1 cellular context compared by ENCODE assay signal in the genomic region with DNA sequence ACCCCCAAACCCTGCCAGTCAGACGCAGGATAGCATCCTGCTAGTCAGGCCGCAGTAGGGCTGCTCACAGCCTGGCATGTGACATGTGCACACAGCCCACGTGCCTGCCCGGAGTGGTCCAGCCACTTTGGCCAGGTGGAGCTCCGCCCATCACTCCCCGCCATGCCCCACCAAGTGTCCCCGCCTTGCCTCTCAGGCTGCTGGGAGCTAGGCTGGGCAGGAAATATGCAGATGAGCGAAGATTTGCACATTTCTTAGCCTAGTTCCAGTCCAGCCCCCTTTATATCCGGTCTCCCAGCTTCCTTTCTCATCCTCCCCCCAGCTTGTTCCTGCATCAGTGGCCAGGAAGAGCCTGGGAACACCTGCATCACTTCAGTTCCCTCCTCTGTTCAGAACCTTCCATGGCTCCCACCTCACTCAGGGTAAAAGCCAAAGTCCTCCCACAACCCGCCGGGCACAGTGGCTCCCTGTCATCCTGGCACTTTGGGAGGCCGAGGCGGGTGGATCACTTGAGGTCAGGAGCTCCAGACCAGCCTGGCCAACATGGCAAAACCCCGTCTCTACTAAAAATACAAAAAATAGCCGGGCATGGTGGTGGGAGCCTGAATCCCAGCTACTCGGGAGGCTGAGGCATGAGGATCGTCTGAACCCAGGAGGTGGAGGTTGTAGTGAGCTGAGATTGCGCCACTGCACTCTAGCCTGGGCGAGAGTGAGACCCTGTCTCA.
TF ChIP-seq lines count a peak whose summit lies in the region.

No MANE protein-coding gene starts in this region.

TF ChIP-seq in A549, 52 proteins besides CTCF, POLR2A, EP300 and RAD21 (continued from another document):
- no peak for TF ChIP-seq RNF2 (IDR thresholded peaks at IDR 0.05; ENCODE audit: borderline replicate concordance, low read depth)
- TF ChIP-seq CBX2 (IDR thresholded peaks at IDR 0.05; ENCODE audit: borderline replicate concordance, low read depth): no peak
- no peak for TF ChIP-seq RFX5 (IDR thresholded peaks at IDR 0.05)
- no peak for TF ChIP-seq RCOR1 (IDR thresholded peaks at IDR 0.05; ENCODE audit: low read depth, low read length)
- TF ChIP-seq CHD2 (IDR thresholded peaks at IDR 0.05; ENCODE audit: low read length, partially characterized antibody): no peak
- TF ChIP-seq HOXB5 (CRISPR knock-in tag; IDR thresholded peaks at IDR 0.05): no peak
- no peak for TF ChIP-seq EHF (CRISPR knock-in tag; IDR thresholded peaks at IDR 0.05)
